17 cellular contexts compared by ENCODE assay signal in the genomic region with DNA sequence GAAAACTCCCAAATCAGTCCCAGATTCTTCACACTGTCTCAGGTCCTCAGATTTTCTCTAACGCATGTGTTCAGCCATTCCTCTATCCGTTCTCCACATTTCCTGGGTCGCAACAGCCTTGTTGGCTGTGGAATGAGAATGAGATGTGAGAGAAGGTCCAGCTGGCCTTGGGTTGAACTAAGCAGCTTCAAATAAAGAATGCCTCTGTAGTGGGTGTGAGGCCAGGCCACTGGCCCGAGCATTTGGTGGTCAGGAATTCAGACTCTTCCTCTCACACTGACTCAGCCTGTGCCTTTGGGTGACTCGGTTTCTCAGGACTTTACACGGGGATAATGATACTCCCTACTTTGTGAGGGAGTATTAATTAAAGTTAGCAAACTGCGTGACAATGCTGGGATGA.
A peak's percentile ranks its signal among the peaks of the same experiment; 100 is the strongest.
DNase-seq lines count a peak whose midpoint lies in the region; FAIRE-seq and TF ChIP-seq lines count a peak whose summit lies in the region.
"Had no signal": no experiment of that assay in that cellular context is flagged by ENCODE, and none has a peak within 500 bp of the region (broad histone marks: within the 10 kb centered on the region; RNA-seq: fewer than 3 reads in every experiment).

No MANE protein-coding gene starts in this region.

- H3K4me1 Mint-ChIP-seq in endothelial cell (ENCODE audit: unreplicated experiment) = peaks cover 3% of the 10 kb centered on the region

- DNase-seq in HCEC 1CT (peak; percentile 50), H1 (ENCODE audit: low read depth in 1 of 2, low spot score in 2 of 2) (no peak), iris pigment epithelial cell (ENCODE audit: low read depth) (peak; percentile 32), endothelial cell (ENCODE audit: low spot score) (no peak)
- DNase-seq in effector memory CD4-positive, alpha-beta T cell = no peak
- DNase-seq in activated effector memory CD4-positive, alpha-beta T cell treated with anti-CD3 and anti-CD28 coated beads, Interleukin-2, amount 50 U/mL, for 16 hours = no peak
- DNase-seq: activated CD4-positive, alpha-beta T cell treated with anti-CD3 and anti-CD28 coated beads for 48 hours; BE2C; Calu3; colonic mucosa; foreskin melanocyte; NCI-H526 treated with DMSO at 0.1 percent for 48 hours; SHP77 treated with DMSO at 0.1 percent for 48 hours; T-helper 1 cell had no signal

- WGBS in H1 (ENCODE audit: extremely low coverage in 1 of 2, insufficient coverage in 1 of 2, insufficient read length in 1 of 2, insufficient replicate concordance in 2 of 2, low coverage in 1 of 2, low lambda C conversion rate in 2 of 2, missing lambda C conversion rate in 1 of 2), 2 experiments = 84% methylated on average over 7 of the region's 7 CpGs; no CpG with 5 or more reads in 1 of the 2 experiments

- no peak overlapping the region for H3K14ac ChIP-seq in H1 (ENCODE audit: insufficient read length)

- H3K27me3 ChIP-seq in H1 (replicated peaks in 1 of 4; ENCODE audit: control insufficient read depth in 3 of 4, extremely low read depth in 1 of 4, insufficient read depth in 3 of 4, low read length in 3 of 4) (peaks cover 0 to 3% (median 0%) of the 10 kb centered on the region in 4 experiments; a peak in 1 of 7 replicates), skeletal muscle tissue (ENCODE audit: control insufficient read depth in 3 of 3, insufficient read depth in 3 of 3, low read length in 3 of 3) (no peaks in the 10 kb centered on the region)
- no peaks in the 10 kb centered on the region for H3K27me3 ChIP-seq in effector memory CD4-positive, alpha-beta T cell (replicated peaks; ENCODE audit: control insufficient read depth, insufficient read depth, low read length, poor library complexity, severe bottlenecking)
- H3K27me3 ChIP-seq: BE2C, colonic mucosa, tibial nerve had no signal

- no peak for TF ChIP-seq POLR2A in H1 (IDR thresholded peaks at IDR 0.05; ENCODE audit: control extremely low read depth in 1 of 2, low read depth in 2 of 2, low read length in 2 of 2)

- H4K8ac ChIP-seq in H1 (ENCODE audit: extremely low read depth, insufficient read depth, low read length) = no peak overlapping the region

- H3K79me1 ChIP-seq in H1 (ENCODE audit: low read depth, low read length) = no peaks in the 10 kb centered on the region

- no peak overlapping the region for H2AFZ ChIP-seq in H1 (ENCODE audit: low read length)

- no peak overlapping the region for H4K5ac ChIP-seq in H1 (ENCODE audit: insufficient read length, low read depth, low read length)

- H2AK5ac ChIP-seq in H1 (ENCODE audit: low read depth, low read length) = no peak overlapping the region

- H2BK12ac ChIP-seq in H1 (ENCODE audit: low read depth, low read length) = 0 out of 2 replicates have a peak overlapping the region, but pooled peaks have one; percentile 2

- TF ChIP-seq RAD21 in H1 (IDR thresholded peaks at IDR 0.05 in 1 of 2, conservative IDR thresholded peaks at IDR 0.05 in 1 of 2; ENCODE audit: low read depth in 2 of 2, low read length in 2 of 2) = no peak

- no peaks in the 10 kb centered on the region for H3K36me3 Mint-ChIP-seq in endothelial cell (ENCODE audit: low read depth, unreplicated experiment)

- H3K36me3 ChIP-seq in H1 (ENCODE audit: control insufficient read depth in 2 of 4, insufficient read depth in 4 of 4, low read length in 3 of 4) (no peaks in the 10 kb centered on the region), skeletal muscle tissue (ENCODE audit: control insufficient read depth in 3 of 3, insufficient read depth in 3 of 3, low read length in 3 of 3) (no peaks in the 10 kb centered on the region)
- no peaks in the 10 kb centered on the region for H3K36me3 ChIP-seq in effector memory CD4-positive, alpha-beta T cell (ENCODE audit: control insufficient read depth, insufficient read depth, low read length)
- H3K36me3 ChIP-seq: BE2C, colonic mucosa, HAP-1, tibial nerve had no signal

- H3K56ac ChIP-seq in H1 (replicated peaks; ENCODE audit: insufficient read length, low read depth, low read length) = no peak overlapping the region

- no peak overlapping the region for H3K4me3 Mint-ChIP-seq in endothelial cell (ENCODE audit: unreplicated experiment)

- no peaks in the 10 kb centered on the region for H4K20me1 ChIP-seq in H1 (replicated peaks in 1 of 2; ENCODE audit: control insufficient read depth in 1 of 2, insufficient read depth in 2 of 2, low read length in 2 of 2)

- H2BK15ac ChIP-seq in H1 (ENCODE audit: low read length) = no peak overlapping the region

- H3K4me1 ChIP-seq in H1 (replicated peaks in 1 of 4; ENCODE audit: control insufficient read depth in 3 of 4, insufficient read depth in 4 of 4, low read length in 3 of 4) (peaks cover 0 to 6% (median 3%) of the 10 kb centered on the region in 4 experiments; a peak in 3 of 7 replicates), skeletal muscle tissue (ENCODE audit: control insufficient read depth in 3 of 3, insufficient read depth in 3 of 3, low read length in 3 of 3) (peaks cover 0 to 4% (median 0%) of the 10 kb centered on the region in 3 donors)
- H3K4me1 ChIP-seq in effector memory CD4-positive, alpha-beta T cell (ENCODE audit: control insufficient read depth, insufficient read depth, low read length, poor library complexity, severe bottlenecking) = peaks cover 18% of the 10 kb centered on the region
- H3K4me1 ChIP-seq: BE2C, colonic mucosa, HAP-1 had no signal

- no peak overlapping the region for H3K27ac ChIP-seq in H1 (ENCODE audit: low read depth, low read length)
- peak overlapping the region; percentile 56 for H3K27ac ChIP-seq in skeletal muscle tissue (ENCODE audit: low read depth, low read length)
- no peak overlapping the region for H3K27ac ChIP-seq in effector memory CD4-positive, alpha-beta T cell (ENCODE audit: insufficient read depth, low read length, poor library complexity, severe bottlenecking)
- H3K27ac ChIP-seq: colonic mucosa had no signal

- no peak overlapping the region for H3K18ac ChIP-seq in H1 (ENCODE audit: extremely low read depth, low read length)

- H3K9ac ChIP-seq in H1 (replicated peaks in 1 of 4; ENCODE audit: extremely low read depth in 1 of 4, low read depth in 3 of 4, low read length in 3 of 4) = no peak overlapping the region
- no peak overlapping the region for H3K9ac ChIP-seq in skeletal muscle tissue (ENCODE audit: low read depth in 1 of 3, low read length in 3 of 3)

- TF ChIP-seq EP300 in H1 (IDR thresholded peaks at IDR 0.05; ENCODE audit: borderline replicate concordance in 1 of 2, low read depth in 2 of 2, low read length in 2 of 2) = no peak

- POLR2A ChIA-PET in H1 (lab: Charles Lee; ENCODE audit: partially characterized antibody) = no interaction called here

- no peak overlapping the region for H3K23ac ChIP-seq in H1 (ENCODE audit: insufficient read length)

- no peak overlapping the region for H2BK120ac ChIP-seq in H1 (replicated peaks; ENCODE audit: low read depth, low read length)

- FAIRE-seq in H1 (lab: Jason Lieb, UNC) = no peak

- H3K79me2 ChIP-seq in H1 (ENCODE audit: control insufficient read depth in 1 of 2, insufficient read depth in 2 of 2, low read length in 2 of 2) = no peaks in the 10 kb centered on the region

- H3K23me2 ChIP-seq in H1 (ENCODE audit: low read depth, low read length) = no peaks in the 10 kb centered on the region

- H3K4me2 ChIP-seq in H1 (ENCODE audit: insufficient read depth in 1 of 2, low read depth in 2 of 2, low read length in 2 of 2) = no peak overlapping the region

- H2BK5ac ChIP-seq in H1 (ENCODE audit: low read depth, low read length) = no peak overlapping the region

- H4K91ac ChIP-seq in H1 (replicated peaks; ENCODE audit: insufficient read length, low read length) = no peak overlapping the region

- H3K4me3 ChIP-seq in H1 (ENCODE audit: extremely low read depth in 1 of 4, insufficient read depth in 2 of 4, low read depth in 3 of 4, low read length in 4 of 4) = no peak overlapping the region
- no peak overlapping the region for H3K4me3 ChIP-seq in skeletal muscle tissue (ENCODE audit: low read length in 3 of 3)
- H3K4me3 ChIP-seq in effector memory CD4-positive, alpha-beta T cell (ENCODE audit: insufficient read depth, low read depth, low read length, poor library complexity, severe bottlenecking) = no peak overlapping the region
- H3K4me3 ChIP-seq: colonic mucosa, HAP-1, tibial nerve had no signal

- H3K9me3 ChIP-seq in H1 (ENCODE audit: insufficient read depth in 2 of 2, low read depth in 1 of 2, low read length in 1 of 2) (no peaks in the 10 kb centered on the region), skeletal muscle tissue (ENCODE audit: control insufficient read depth in 3 of 3, low read length in 3 of 3) (no peaks in the 10 kb centered on the region)
- H3K9me3 ChIP-seq in effector memory CD4-positive, alpha-beta T cell (ENCODE audit: control insufficient read depth, low read length) = no peaks in the 10 kb centered on the region
- H3K9me3 ChIP-seq: BE2C, colonic mucosa, HAP-1, tibial nerve had no signal

- H3K4ac ChIP-seq in H1 (replicated peaks; ENCODE audit: insufficient read length, low read depth, low read length) = no peak overlapping the region

- TF ChIP-seq CTCF in H1 (IDR thresholded peaks at IDR 0.05; ENCODE audit: control extremely low read depth in 1 of 3, insufficient read depth in 1 of 3, low read depth in 1 of 3, low read length in 3 of 3) (no peak), endothelial cell (IDR thresholded peaks at IDR 0.05; ENCODE audit: unreplicated experiment) (no peak)

- no peaks in the 10 kb centered on the region for H3K9me3 Mint-ChIP-seq in endothelial cell (ENCODE audit: unreplicated experiment)

- H2BK20ac ChIP-seq in H1 (ENCODE audit: low read length) = no peak overlapping the region

- no peak overlapping the region for H3K27ac Mint-ChIP-seq in endothelial cell (ENCODE audit: unreplicated experiment)

- H3K27me3 Mint-ChIP-seq in endothelial cell (ENCODE audit: unreplicated experiment) = no peaks in the 10 kb centered on the region

- CTCF ChIA-PET in H1 (lab: Charles Lee; ENCODE audit: partially characterized antibody) = no interaction called here

TF ChIP-seq in H1, 55 proteins besides CTCF, POLR2A, EP300 and RAD21 (continues in another document):
- no peak for TF ChIP-seq SAP30 (IDR thresholded peaks at IDR 0.05; ENCODE audit: insufficient read depth, insufficient replicate concordance, low read length)
- TF ChIP-seq ZNF274 (IDR thresholded peaks at IDR 0.05; ENCODE audit: borderline replicate concordance, extremely low read depth, low read length) = no peak
- TF ChIP-seq RXRA (IDR thresholded peaks at IDR 0.05; ENCODE audit: insufficient read depth, low read depth, low read length) = no peak
- no peak for TF ChIP-seq POLR2AphosphoS5 (IDR thresholded peaks at IDR 0.05; ENCODE audit: low read depth, low read length)
- TF ChIP-seq EGR1 (IDR thresholded peaks at IDR 0.05; ENCODE audit: borderline replicate concordance, low read depth, low read length) = no peak

Comparison
In these comparisons a context has a peak if more than half of its experiments do, and no peak if none do; other contexts are left out.
1. DNase-seq: peak in HCEC 1CT (single experiment) and iris pigment epithelial cell (single experiment); none in H1 (0 of 2), endothelial cell (single experiment), effector memory CD4-positive, alpha-beta T cell (0 of 3) and activated effector memory CD4-positive, alpha-beta T cell treated with anti-CD3 and anti-CD28 coated beads, Interleukin-2, amount 50 U/mL, for 16 hours (single experiment).